ENCODE assay signal across 31 cellular contexts in genomic region chr14:89634037-89634436, GRCh38.
"Had no signal": no experiment of that assay in that cellular context is flagged by ENCODE, and none has a peak within 500 bp of the region (broad histone marks: within the 10 kb centered on the region; RNA-seq: fewer than 3 reads in every experiment).

No MANE protein-coding gene starts in this region.

- H3K4me1 ChIP-seq: esophagus muscularis mucosa, gastrocnemius medialis had no signal

- H3K27ac ChIP-seq: brain microvascular endothelial cell, esophagus muscularis mucosa, foreskin keratinocyte, gastrocnemius medialis, WERI-Rb-1 had no signal

- H3K27me3 ChIP-seq: brain microvascular endothelial cell, esophagus muscularis mucosa, foreskin keratinocyte, gastrocnemius medialis had no signal

- FAIRE-seq: astrocyte had no signal

- DNase-seq: activated B cell treated with CpG ODN at 0.5 μM for 24 hours; activated CD4-positive, alpha-beta T cell treated with anti-CD3 and anti-CD28 coated beads for 48 hours; activated CD4-positive, alpha-beta T cell treated with anti-CD3 and anti-CD28 coated beads, Interleukin-2, amount 50 U/mL, for 1 hour; activated CD4-positive, alpha-beta T cell treated with anti-CD3 and anti-CD28 coated beads, Interleukin-2, amount 50 U/mL, for 48 hours; activated CD8-positive, alpha-beta memory T cell treated with anti-CD3 and anti-CD28 coated beads for 24 hours; activated CD8-positive, alpha-beta T cell treated with anti-CD3 and anti-CD28 coated beads for 36 hours; activated gamma-delta T cell; activated naive CD4-positive, alpha-beta T cell; activated naive CD4-positive, alpha-beta T cell treated with anti-CD3 and anti-CD28 coated beads, Interleukin-2, amount 10 ng/mL, durations not matched to agents 7 days and 5 days; activated naive CD8-positive, alpha-beta T cell treated with anti-CD3 and anti-CD28 coated beads, Interleukin-2, amount 10 ng/mL, durations not matched to agents 7 days and 5 days; activated T-cell treated with anti-CD3 and anti-CD28 coated beads, Interleukin-2, amount 50 U/mL, for 1 hour; activated T-cell treated with anti-CD3 and anti-CD28 coated beads, Interleukin-2, amount 50 U/mL, for 72 hours; amniotic stem cell; anterior cingulate cortex; brain microvascular endothelial cell; cortex of kidney; dermis blood vessel endothelial cell; effector CD4-positive, alpha-beta T cell; effector memory CD8-positive, alpha-beta T cell; erythroblast; foreskin keratinocyte; gastrocnemius medialis; glutamatergic neuron; T-helper 1 cell; T-helper 17 cell; T1000; WERI-Rb-1 had no signal

- H3K4me3 ChIP-seq: esophagus muscularis mucosa, gastrocnemius medialis had no signal

- H3K9me3 ChIP-seq: esophagus muscularis mucosa, gastrocnemius medialis had no signal

- H3K36me3 ChIP-seq: brain microvascular endothelial cell, esophagus muscularis mucosa, gastrocnemius medialis, WERI-Rb-1 had no signal

- ATAC-seq: activated CD4-positive, CD25-positive, alpha-beta regulatory T cell treated with anti-CD3 and anti-CD28 coated beads, Interleukin-2, amount 50 U/mL, for 24 hours; activated CD8-positive, alpha-beta T cell treated with anti-CD3 and anti-CD28 coated beads for 36 hours; activated naive CD4-positive, alpha-beta T cell treated with anti-CD3 and anti-CD28 coated beads, Interleukin-2, amount 50 U/mL, for 72 hours; activated T-cell treated with anti-CD3 and anti-CD28 coated beads, Interleukin-2, amount 50 U/mL, for 72 hours; effector memory CD8-positive, alpha-beta T cell; foreskin keratinocyte; gastrocnemius medialis; T-helper 17 cell had no signal
